Comparison of ENCODE assay signal across 23 cellular contexts in genomic region chr21:15660424-15660805, GRCh38.
DNase-seq lines count a peak whose midpoint lies in the region; ATAC-seq, FAIRE-seq and TF ChIP-seq lines count a peak whose summit lies in the region.
"Had no signal": no experiment of that assay in that cellular context is flagged by ENCODE, and none has a peak within 500 bp of the region (broad histone marks: within the 10 kb centered on the region; RNA-seq: fewer than 3 reads in every experiment).

No MANE protein-coding gene starts in this region.

- no peak overlapping the region for H3K9ac ChIP-seq in endocrine pancreas (ENCODE audit: control insufficient read depth, insufficient read depth, low read length)
- no peak overlapping the region for H3K9ac ChIP-seq in mesenchymal stem cell (ENCODE audit: low read length)
- no peak overlapping the region for H3K9ac ChIP-seq in smooth muscle cell (ENCODE audit: low read depth)
- H3K9ac ChIP-seq in SK-N-SH: no peak overlapping the region
- H3K9ac ChIP-seq: BLaER1 had no signal

- no peaks in the 10 kb centered on the region for H3F3A ChIP-seq in smooth muscle cell (ENCODE audit: low read depth)
- no peaks in the 10 kb centered on the region for H3F3A ChIP-seq in SK-N-SH (replicated peaks; ENCODE audit: insufficient read depth)

- H4K91ac ChIP-seq in mesenchymal stem cell (ENCODE audit: low read length): no peak overlapping the region

- TF ChIP-seq RAD21 in A549 (conservative IDR thresholded peaks at IDR 0.05 in 1 of 2, IDR thresholded peaks at IDR 0.05 in 1 of 2) (no peak), SK-N-SH (IDR thresholded peaks at IDR 0.05; ENCODE audit: low read length) (no peak)

- no peak for FAIRE-seq in A549 (lab: Jason Lieb, UNC)
- FAIRE-seq: A204.1, GM12892, GM18507 had no signal

- no peak overlapping the region for H4K8ac ChIP-seq in mesenchymal stem cell (ENCODE audit: low read length)

- H3K4me3 ChIP-seq in A549 (peak overlapping the region; percentile 13; the same call in 1 of the 3 replicates), endocrine pancreas (ENCODE audit: control insufficient read depth, insufficient read depth, low read length) (peak overlapping the region; percentile 2), mesenchymal stem cell (ENCODE audit: insufficient read depth in 1 of 2, low read depth in 1 of 2, low read length in 2 of 2) (no peak overlapping the region), smooth muscle cell (peak overlapping the region; percentile 10), SK-N-SH (ENCODE audit: low read depth in 2 of 2, low read length in 1 of 2) (no peak overlapping the region)
- H3K4me3 ChIP-seq: BLaER1, GM23338, K562 had no signal

- no peak for DNase-seq in A549 (ENCODE audit: low read depth in 1 of 2, low spot score in 1 of 2)
- no peak for DNase-seq in mesenchymal stem cell
- DNase-seq in smooth muscle cell (lab: John Stamatoyannopoulos, UW; ENCODE audit: unreplicated experiment): no peak
- DNase-seq in activated gamma-delta T cell (lab: John Stamatoyannopoulos, UW): no peak
- no peak for DNase-seq in SK-N-SH
- DNase-seq: Calu3; CD4-positive, alpha-beta memory T cell; DMS79; NCI-H1105; NCI-H2081 treated with DMSO at 0.1 percent for 48 hours; NCI-H524; NCI-H82; OCI-M1; SHP77 had no signal

- WGBS in A549 (ENCODE audit: missing lambda C conversion rate): 19% methylated on average over 2 of the region's 2 CpGs
- 100% methylated on average over 1 of the region's 2 CpGs for WGBS in mesenchymal stem cell
- 90% methylated on average over 2 of the region's 2 CpGs for WGBS in smooth muscle cell (ENCODE audit: low lambda C conversion rate)
- WGBS in SK-N-SH (ENCODE audit: low lambda C conversion rate): 60% methylated on average over 2 of the region's 2 CpGs

- no peak overlapping the region for H3K23ac ChIP-seq in mesenchymal stem cell (ENCODE audit: low read length in 2 of 2)

- no peaks in the 10 kb centered on the region for H3K79me1 ChIP-seq in mesenchymal stem cell (replicated peaks; ENCODE audit: low read length, poor library complexity, severe bottlenecking)

- no peaks in the 10 kb centered on the region for H4K20me1 ChIP-seq in smooth muscle cell (ENCODE audit: low read depth)
- H4K20me1 ChIP-seq in SK-N-SH (ENCODE audit: insufficient read depth): no peaks in the 10 kb centered on the region
- H4K20me1 ChIP-seq: BLaER1 had no signal

- no peak overlapping the region for H3K4ac ChIP-seq in mesenchymal stem cell (ENCODE audit: low read depth in 1 of 2, low read length in 2 of 2)

- TF ChIP-seq EP300 in A549 (IDR thresholded peaks at IDR 0.05) (no peak), SK-N-SH (IDR thresholded peaks at IDR 0.05; ENCODE audit: borderline replicate concordance in 1 of 2, low read depth in 1 of 2, low read length in 1 of 2) (no peak)

- CTCF ChIA-PET in A549 (lab: Yijun Ruan, JAX) (no interaction called here), SK-N-SH (lab: Yijun Ruan, JAX) (interaction anchor here (1.5 kb wide), 1 partner anchor 19 kb away, joined by 6 read pairs; no protein-coding TSS in a partner anchor)

- H2BK15ac ChIP-seq in mesenchymal stem cell (ENCODE audit: low read depth, poor library complexity, severe bottlenecking): no peak overlapping the region

- TF ChIP-seq CTCF in A549 (IDR thresholded peaks at IDR 0.05) (no peak), smooth muscle cell (IDR thresholded peaks at IDR 0.05; ENCODE audit: borderline replicate concordance, insufficient read depth, poor library complexity, severe bottlenecking) (no peak), SK-N-SH (IDR thresholded peaks at IDR 0.05) (no peak)

- H3K27ac ChIP-seq in A549: peak overlapping the region; percentile 77 to 87
- peak overlapping the region; percentile 73 for H3K27ac ChIP-seq in mesenchymal stem cell (ENCODE audit: low read length, poor library complexity, severe bottlenecking)
- no peak overlapping the region for H3K27ac ChIP-seq in smooth muscle cell (ENCODE audit: low read depth)
- H3K27ac ChIP-seq in SK-N-SH (ENCODE audit: low read depth in 2 of 2, low read length in 1 of 2): no peak overlapping the region
- H3K27ac ChIP-seq: BLaER1 had no signal

- no peak overlapping the region for H3K18ac ChIP-seq in mesenchymal stem cell (ENCODE audit: low read depth in 1 of 2, low read length in 2 of 2)

- H3K4me2 ChIP-seq in A549: peak overlapping the region; percentile 92
- H3K4me2 ChIP-seq in mesenchymal stem cell (ENCODE audit: low read length, poor library complexity, severe bottlenecking): no peak overlapping the region
- H3K4me2 ChIP-seq in smooth muscle cell: no peak overlapping the region
- no peak overlapping the region for H3K4me2 ChIP-seq in SK-N-SH
- H3K4me2 ChIP-seq: BLaER1, GM23338 had no signal

- POLR2A ChIA-PET in A549 (lab: Yijun Ruan, JAX): no interaction called here
- POLR2A ChIA-PET in SK-N-SH (lab: Yijun Ruan, JAX): no interaction called here

- H3K36me3 ChIP-seq in endocrine pancreas (ENCODE audit: control insufficient read depth, insufficient read depth, low read length): no peaks in the 10 kb centered on the region
- H3K36me3 ChIP-seq in mesenchymal stem cell (ENCODE audit: control insufficient read depth in 1 of 2, insufficient read depth in 2 of 2, low read depth in 1 of 2, low read length in 2 of 2): no peaks in the 10 kb centered on the region
- H3K36me3 ChIP-seq in smooth muscle cell (ENCODE audit: low read depth): no peaks in the 10 kb centered on the region
- H3K36me3 ChIP-seq in SK-N-SH (replicated peaks in 1 of 2; ENCODE audit: control insufficient read depth in 1 of 2, insufficient read depth in 2 of 2, low read length in 1 of 2): no peaks in the 10 kb centered on the region
- H3K36me3 ChIP-seq: BLaER1 had no signal

- H2AFZ ChIP-seq in mesenchymal stem cell (ENCODE audit: low read depth, low read length) (no peak overlapping the region), smooth muscle cell (ENCODE audit: low read depth) (no peak overlapping the region), SK-N-SH (ENCODE audit: low read depth) (no peak overlapping the region)
- H2AFZ ChIP-seq: GM23338 had no signal

- no peaks in the 10 kb centered on the region for H3K27me3 ChIP-seq in endocrine pancreas (ENCODE audit: control insufficient read depth, insufficient read depth, low read length)
- no peaks in the 10 kb centered on the region for H3K27me3 ChIP-seq in mesenchymal stem cell (ENCODE audit: control insufficient read depth in 1 of 2, insufficient read depth in 1 of 2, low read length in 2 of 2)
- H3K27me3 ChIP-seq in smooth muscle cell (ENCODE audit: low read depth): no peaks in the 10 kb centered on the region
- H3K27me3 ChIP-seq in SK-N-SH (ENCODE audit: insufficient read depth): no peaks in the 10 kb centered on the region
- H3K27me3 ChIP-seq: BLaER1 had no signal

- H3K4me1 ChIP-seq in A549 (peaks cover 31% of the 10 kb centered on the region), endocrine pancreas (ENCODE audit: control insufficient read depth, insufficient read depth, low read length) (peaks cover 36% of the 10 kb centered on the region), mesenchymal stem cell (ENCODE audit: control insufficient read depth, insufficient read depth, low read depth, low read length) (no peaks in the 10 kb centered on the region), smooth muscle cell (ENCODE audit: low read depth) (no peaks in the 10 kb centered on the region), SK-N-SH (ENCODE audit: control insufficient read depth in 1 of 2, insufficient read depth in 2 of 2, low read depth in 1 of 2, low read length in 1 of 2) (no peaks in the 10 kb centered on the region)
- H3K4me1 ChIP-seq: BLaER1 had no signal

- H2BK12ac ChIP-seq in mesenchymal stem cell (ENCODE audit: low read length in 2 of 2): no peak overlapping the region

- no peak for TF ChIP-seq POLR2A in A549 (IDR thresholded peaks at IDR 0.05; ENCODE audit: low read length)

- no peak overlapping the region for H2BK120ac ChIP-seq in mesenchymal stem cell (ENCODE audit: low read depth, low read length)

- ATAC-seq in A549: peak; percentile 47 to 51; a peak in 4 of 6 replicates
- ATAC-seq in GM19455 (IDR thresholded peaks at IDR 0.05; ENCODE audit: unreplicated experiment): no peak
- ATAC-seq: GM23338, HCT116, K562 had no signal

- no peak overlapping the region for H2BK5ac ChIP-seq in mesenchymal stem cell (ENCODE audit: low read depth, low read length, poor library complexity, severe bottlenecking)

- H3K9me3 ChIP-seq in A549 (no peaks in the 10 kb centered on the region), endocrine pancreas (ENCODE audit: control insufficient read depth, low read length) (no peaks in the 10 kb centered on the region), mesenchymal stem cell (ENCODE audit: control insufficient read depth, low read length) (no peaks in the 10 kb centered on the region), smooth muscle cell (replicated peaks; ENCODE audit: low read depth) (no peaks in the 10 kb centered on the region), SK-N-SH (no peaks in the 10 kb centered on the region)
- H3K9me3 ChIP-seq: BLaER1 had no signal

- no peak overlapping the region for H2AK5ac ChIP-seq in mesenchymal stem cell (ENCODE audit: low read length, severe bottlenecking)

- no peaks in the 10 kb centered on the region for H3K9me2 ChIP-seq in SK-N-SH

- H3K79me2 ChIP-seq in smooth muscle cell (ENCODE audit: low read depth) (no peaks in the 10 kb centered on the region), SK-N-SH (ENCODE audit: insufficient read depth) (no peaks in the 10 kb centered on the region)

- no peak overlapping the region for H3K14ac ChIP-seq in mesenchymal stem cell (ENCODE audit: low read length in 2 of 2)

TF ChIP-seq in A549, 52 proteins besides CTCF, POLR2A, EP300 and RAD21 (continues in another document):
- TF ChIP-seq CBX2 (IDR thresholded peaks at IDR 0.05; ENCODE audit: borderline replicate concordance, low read depth): no peak
- no peak for TF ChIP-seq MAZ (IDR thresholded peaks at IDR 0.05; ENCODE audit: borderline replicate concordance, low read depth, low read length)
- TF ChIP-seq JUN (IDR thresholded peaks at IDR 0.05): no peak
- no peak for TF ChIP-seq ZNF302 (CRISPR knock-in tag; IDR thresholded peaks at IDR 0.05)
- TF ChIP-seq ZSCAN20 (CRISPR knock-in tag; IDR thresholded peaks at IDR 0.05): no peak
- no peak for TF ChIP-seq RFX5 (IDR thresholded peaks at IDR 0.05)

TF ChIP-seq in SK-N-SH, 30 proteins besides CTCF, POLR2A, EP300 and RAD21 (continues in another document):
- no peak for TF ChIP-seq ELF1 (IDR thresholded peaks at IDR 0.05)
- TF ChIP-seq USF1 (IDR thresholded peaks at IDR 0.05; ENCODE audit: borderline replicate concordance, low read depth): no peak
- TF ChIP-seq RXRA (IDR thresholded peaks at IDR 0.05; ENCODE audit: borderline replicate concordance, low read depth): no peak
- no peak for TF ChIP-seq GABPA (IDR thresholded peaks at IDR 0.05; ENCODE audit: low read depth)
- no peak for TF ChIP-seq MEF2A (IDR thresholded peaks at IDR 0.05; ENCODE audit: borderline replicate concordance, low read depth)

Comparison
In these comparisons a context has a peak if more than half of its experiments do, and no peak if none do; other contexts are left out.
1. H3K27ac ChIP-seq: peak in A549 (2 of 2) and mesenchymal stem cell (single experiment); none in smooth muscle cell (single experiment) and SK-N-SH (0 of 2).
2. H3K4me3 ChIP-seq: peak in A549 (single experiment), endocrine pancreas (single experiment) and smooth muscle cell (single experiment); none in mesenchymal stem cell (0 of 2) and SK-N-SH (0 of 2).